16 cellular contexts compared by ENCODE assay signal in the genomic region with DNA sequence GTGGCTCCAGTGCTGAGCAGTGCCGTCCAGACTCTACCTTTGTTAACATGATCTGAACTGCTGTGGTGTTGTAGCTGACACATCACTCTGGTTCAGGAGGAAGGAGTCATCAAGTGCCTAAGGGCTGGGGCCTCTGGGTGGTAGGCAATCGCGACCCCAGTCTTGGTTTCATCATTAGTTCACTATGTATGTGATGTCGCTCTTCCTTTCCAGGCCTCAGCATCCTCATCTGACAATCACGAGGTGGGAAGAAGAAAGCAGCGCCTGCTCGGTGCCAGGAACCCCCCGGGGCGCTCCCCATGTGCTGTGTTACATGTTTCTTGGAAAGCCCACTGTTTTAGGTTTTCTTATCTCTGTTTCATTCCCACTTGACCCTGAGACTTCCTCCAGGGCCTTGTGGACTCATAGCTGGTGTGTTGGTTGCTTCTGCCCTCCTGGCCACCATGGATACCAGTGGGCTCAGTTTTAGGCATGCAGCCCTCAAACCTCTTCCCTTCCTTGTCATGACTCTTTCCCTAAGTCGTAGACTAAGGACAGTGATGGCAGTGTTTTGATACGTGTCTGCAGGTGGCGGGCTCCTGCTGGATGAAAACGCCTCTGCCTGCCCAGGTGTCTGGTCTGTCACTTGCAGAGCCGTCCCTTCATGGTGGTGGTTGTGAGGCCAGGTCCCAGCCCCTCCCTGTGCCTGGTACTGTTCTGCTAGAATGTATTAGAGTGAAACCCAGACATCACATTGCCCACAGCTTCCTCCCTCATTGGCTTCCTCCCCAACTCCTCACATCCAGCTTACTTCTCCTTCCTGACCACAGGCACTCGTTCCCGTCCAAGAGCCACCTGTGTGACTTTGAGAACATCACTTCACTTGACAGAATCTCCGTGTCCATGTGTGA. TPM values are rescaled to one million over a fixed set of nuclear protein-coding genes. Genes with fewer than 3 reads are reported as not detected.
DNase-seq lines count a peak whose midpoint lies in the region; ATAC-seq and TF ChIP-seq lines count a peak whose summit lies in the region.
"Had no signal": no experiment of that assay in that cellular context is flagged by ENCODE, and none has a peak within 500 bp of the region (broad histone marks: within the 10 kb centered on the region; RNA-seq: fewer than 3 reads in every experiment).

No MANE protein-coding gene starts in this region.

- no peak overlapping the region for H3K27ac ChIP-seq in caudate nucleus (ENCODE audit: low read depth, low read length)
- H3K27ac ChIP-seq: HL-60, RWPE1 had no signal

- CTCF ChIA-PET in activated CD8-positive, alpha-beta T cell treated with anti-CD3 and anti-CD28 coated beads for 36 hours (lab: Charles Lee) = interaction anchor here (0.7 to 1.6 kb wide), 2 partner anchors 23 to 51 kb away, joined by 3 to 4 read pairs; no protein-coding TSS in a partner anchor

- H3K36me3 Mint-ChIP-seq in activated CD8-positive, alpha-beta T cell treated with anti-CD3 and anti-CD28 coated beads for 36 hours (ENCODE audit: low read depth) = no peaks in the 10 kb centered on the region
- peaks cover 6% of the 10 kb centered on the region for H3K36me3 Mint-ChIP-seq in natural killer cell

- peak; percentile 53 for DNase-seq in EL
- peak; percentile 69 for DNase-seq in activated CD8-positive, alpha-beta T cell treated with anti-CD3 and anti-CD28 coated beads for 36 hours
- DNase-seq in natural killer cell = peak; percentile 14
- no peak for DNase-seq in stimulated activated naive CD4-positive, alpha-beta T cell treated with Interleukin-2 at 50 U/mL for 16 hours (lab: John Stamatoyannopoulos, UW)
- no peak for DNase-seq in NCI-H2171 treated with DMSO at 0.1 percent for 48 hours (lab: John Stamatoyannopoulos, UW)
- no peak for DNase-seq in caudate nucleus (lab: John Stamatoyannopoulos, UW)
- no peak for DNase-seq in Ammon's horn (ENCODE audit: low spot score)
- DNase-seq: effector CD4-positive, alpha-beta T cell; kidney; MG63; NCI-H524; retina; substantia nigra had no signal

- TF ChIP-seq CTCF in activated CD8-positive, alpha-beta T cell treated with anti-CD3 and anti-CD28 coated beads for 36 hours (IDR thresholded peaks at IDR 0.05) = no peak
- TF ChIP-seq CTCF in natural killer cell (IDR thresholded peaks at IDR 0.05) = no peak

- POLR2A ChIA-PET in activated CD8-positive, alpha-beta T cell treated with anti-CD3 and anti-CD28 coated beads for 36 hours (lab: Charles Lee) = no interaction called here

- ATAC-seq in GM21576 (IDR thresholded peaks at IDR 0.05; ENCODE audit: unreplicated experiment) = peak; percentile 29
- peak; percentile 59 for ATAC-seq in activated CD8-positive, alpha-beta T cell treated with anti-CD3 and anti-CD28 coated beads for 36 hours
- peak; percentile 43 to 76 (median 53) for ATAC-seq in natural killer cell

- peak overlapping the region; percentile 87 for H3K27ac Mint-ChIP-seq in activated CD8-positive, alpha-beta T cell treated with anti-CD3 and anti-CD28 coated beads for 36 hours
- peak overlapping the region; percentile 39 to 86 for H3K27ac Mint-ChIP-seq in natural killer cell

- H3K27me3 Mint-ChIP-seq in activated CD8-positive, alpha-beta T cell treated with anti-CD3 and anti-CD28 coated beads for 36 hours = peaks cover 12% of the 10 kb centered on the region
- peaks cover 16 to 23% of the 10 kb centered on the region in 2 donors for H3K27me3 Mint-ChIP-seq in natural killer cell (ENCODE audit: low read depth in 2 of 2)

- peaks cover 17% of the 10 kb centered on the region for H3K4me1 Mint-ChIP-seq in activated CD8-positive, alpha-beta T cell treated with anti-CD3 and anti-CD28 coated beads for 36 hours (ENCODE audit: low read depth)
- peaks cover 38 to 39% of the 10 kb centered on the region in 2 donors for H3K4me1 Mint-ChIP-seq in natural killer cell

- intact Hi-C loops in activated CD8-positive, alpha-beta T cell treated with anti-CD3 and anti-CD28 coated beads for 36 hours (cut with micrococcal nuclease) = no loop called here
- intact Hi-C loops in natural killer cell (cut with micrococcal nuclease) = loop anchor here (10.0 kb wide), 1 partner anchor 51 kb away; no protein-coding TSS in a partner anchor

- H3K9me3 Mint-ChIP-seq in activated CD8-positive, alpha-beta T cell treated with anti-CD3 and anti-CD28 coated beads for 36 hours = no peaks in the 10 kb centered on the region
- H3K9me3 Mint-ChIP-seq in natural killer cell = no peaks in the 10 kb centered on the region

- H3K4me3 Mint-ChIP-seq in activated CD8-positive, alpha-beta T cell treated with anti-CD3 and anti-CD28 coated beads for 36 hours = no peak overlapping the region
- peak overlapping the region; percentile 78 for H3K4me3 Mint-ChIP-seq in natural killer cell

RNA-seq across cellular contexts. Expression of gene FOXO6, which starts 17.2 kb away (rescaled TPM):
- total RNA-seq in activated CD8-positive, alpha-beta T cell treated with anti-CD3 and anti-CD28 coated beads for 36 hours = under 1 TPM; 0.49 to 0.68 TPM
- 1 to 10 TPM; 1.2 to 3.3 (median 1.7) TPM for total RNA-seq in natural killer cell

Comparison
In these comparisons a context has a peak if more than half of its experiments do, and no peak if none do; other contexts are left out.
1. DNase-seq: peak in EL (single experiment), activated CD8-positive, alpha-beta T cell treated with anti-CD3 and anti-CD28 coated beads for 36 hours (single experiment) and natural killer cell (single experiment); none in stimulated activated naive CD4-positive, alpha-beta T cell treated with Interleukin-2 at 50 U/mL for 16 hours (single experiment), NCI-H2171 treated with DMSO at 0.1 percent for 48 hours (single experiment), caudate nucleus (0 of 61) and Ammon's horn (single experiment).
2. Peak in every context shown above with its lines, with median percentiles within 50 percentile points of each other: ATAC-seq.